Comparison of ENCODE assay signal across 20 cellular contexts in genomic region chr15:31892513-31892912, GRCh38. TPM values are rescaled to one million over a fixed set of nuclear protein-coding genes. Genes with fewer than 3 reads are reported as not detected.
A peak's percentile ranks its signal among the peaks of the same experiment; 100 is the strongest.
DNase-seq lines count a peak whose midpoint lies in the region; ATAC-seq and FAIRE-seq lines count a peak whose summit lies in the region.
"Had no signal": no experiment of that assay in that cellular context is flagged by ENCODE, and none has a peak within 500 bp of the region (broad histone marks: within the 10 kb centered on the region; RNA-seq: fewer than 3 reads in every experiment).

No MANE protein-coding gene starts in this region.

- no peak for ATAC-seq in GM18511 (IDR thresholded peaks at IDR 0.05; ENCODE audit: unreplicated experiment)
- no peak for ATAC-seq in naive thymus-derived CD8-positive, alpha-beta T cell
- ATAC-seq: CD8-positive, alpha-beta T cell; GM12878 had no signal

- H3K36me3 ChIP-seq in small intestine (ENCODE audit: control insufficient read depth in 2 of 2, insufficient read depth in 2 of 2, low read length in 2 of 2): no peaks in the 10 kb centered on the region
- H3K36me3 ChIP-seq: BLaER1, HAP-1 had no signal

- no peaks in the 10 kb centered on the region for H3K9me3 ChIP-seq in small intestine (ENCODE audit: control insufficient read depth, low read depth)
- H3K9me3 ChIP-seq: HAP-1 had no signal

- H3K36me3 Mint-ChIP-seq in naive thymus-derived CD8-positive, alpha-beta T cell: peaks cover 0 to 1% (median 0%) of the 10 kb centered on the region in 3 donors
- H3K36me3 Mint-ChIP-seq: CD4-positive, CD25-positive, alpha-beta regulatory T cell; CD8-positive, alpha-beta T cell had no signal

- POLR2A ChIA-PET in naive thymus-derived CD8-positive, alpha-beta T cell (lab: Charles Lee): no interaction called here

- H3K27me3 Mint-ChIP-seq in naive thymus-derived CD8-positive, alpha-beta T cell: peaks cover 27 to 89% (median 46%) of the 10 kb centered on the region in 5 donors
- H3K27me3 Mint-ChIP-seq: CD4-positive, CD25-positive, alpha-beta regulatory T cell had no signal

- 86 to 97% (median 88%) methylated on average over 1 of the region's 1 CpG for WGBS in small intestine, 3 donors

- no peak overlapping the region for H3K4me3 ChIP-seq in small intestine (ENCODE audit: low read depth in 1 of 2, low read length in 2 of 2)
- H3K4me3 ChIP-seq: BLaER1, GM12878, HAP-1 had no signal

- peak; percentile 56 for FAIRE-seq in RCC 7860 (lab: Jason Lieb, UNC)
- FAIRE-seq in colon (lab: Jason Lieb, UNC): peak; percentile 88
- peak; percentile 53 for FAIRE-seq in small intestine (lab: Jason Lieb, UNC)
- FAIRE-seq: GM12878, H54 had no signal

- no peaks in the 10 kb centered on the region for H3K4me1 ChIP-seq in small intestine (ENCODE audit: control insufficient read depth in 2 of 2, insufficient read depth in 1 of 2, low read depth in 1 of 2, low read length in 1 of 2)
- H3K4me1 ChIP-seq: BLaER1, Caco-2, HAP-1 had no signal

- no peak overlapping the region for H3K27ac Mint-ChIP-seq in naive thymus-derived CD8-positive, alpha-beta T cell
- H3K27ac Mint-ChIP-seq: B cell; CD4-positive, CD25-positive, alpha-beta regulatory T cell; CD8-positive, alpha-beta T cell; HFFc6 had no signal

- no peak overlapping the region for H3K27ac ChIP-seq in small intestine (ENCODE audit: low read depth in 1 of 2, low read length in 1 of 2)
- H3K27ac ChIP-seq: BLaER1, C4-2B had no signal

- no peak overlapping the region for H3K4me3 Mint-ChIP-seq in naive thymus-derived CD8-positive, alpha-beta T cell
- H3K4me3 Mint-ChIP-seq: B cell; CD4-positive, CD25-positive, alpha-beta regulatory T cell; CD8-positive, alpha-beta T cell; HFFc6 had no signal

- DNase-seq in RCC 7860 (ENCODE audit: low spot score) (no peak), small intestine (no peak), NCI-H82 treated with DMSO at 0.1 percent for 48 hours (lab: John Stamatoyannopoulos, UW; ENCODE audit: unreplicated experiment) (no peak)
- DNase-seq in naive thymus-derived CD8-positive, alpha-beta T cell: no peak
- DNase-seq: Caco-2; CD4-positive, CD25-positive, alpha-beta regulatory T cell; CD8-positive, alpha-beta T cell; DMS153; DND-41; GDM1; GOT3; HFFc6 had no signal

- peaks cover 0 to 15% (median 3%) of the 10 kb centered on the region in 9 donors for H3K9me3 Mint-ChIP-seq in naive thymus-derived CD8-positive, alpha-beta T cell

- no peaks in the 10 kb centered on the region for H3K4me1 Mint-ChIP-seq in naive thymus-derived CD8-positive, alpha-beta T cell
- H3K4me1 Mint-ChIP-seq: B cell; CD4-positive, CD25-positive, alpha-beta regulatory T cell had no signal

- H3K27me3 ChIP-seq in small intestine (ENCODE audit: control insufficient read depth in 2 of 2, insufficient read depth in 2 of 2, low read length in 2 of 2): no peaks in the 10 kb centered on the region
- H3K27me3 ChIP-seq: BLaER1 had no signal

RNA-seq across cellular contexts. Expression of gene OTUD7A, which starts 22.0 kb away (rescaled TPM):
- polyA plus RNA-seq in small intestine: 1 to 10 TPM in 1 of 3 donors, under 1 TPM in 2; 0.27 to 1.4 (median 0.89) TPM
- total RNA-seq in naive thymus-derived CD8-positive, alpha-beta T cell: 1 to 10 TPM; 8.4 to 8.6 TPM
- polyA plus RNA-seq in naive thymus-derived CD8-positive, alpha-beta T cell: under 1 TPM; 0.58 to 0.80 (median 0.72) TPM
